Comparison of ENCODE assay signal across 26 cellular contexts in genomic region chr2:138185827-138186226, GRCh38.
"Had no signal": no experiment of that assay in that cellular context is flagged by ENCODE, and none has a peak within 500 bp of the region (broad histone marks: within the 10 kb centered on the region; RNA-seq: fewer than 3 reads in every experiment).

No MANE protein-coding gene starts in this region.

- FAIRE-seq: astrocyte, bronchial epithelial cell had no signal

- H3K36me3 ChIP-seq: brain microvascular endothelial cell, gastroesophageal sphincter had no signal

- DNase-seq: activated CD4-positive, alpha-beta memory T cell treated with anti-CD3 and anti-CD28 coated beads, Interleukin-2, amount 10 ng/mL, durations not matched to agents 7 days and 5 days; activated CD4-positive, alpha-beta T cell treated with anti-CD3 and anti-CD28 coated beads for 1 hour; activated CD4-positive, alpha-beta T cell treated with anti-CD3 and anti-CD28 coated beads for 4 hours; activated CD4-positive, alpha-beta T cell treated with anti-CD3 and anti-CD28 coated beads, Interleukin-2, amount 10 ng/mL, durations not matched to agents 7 days and 5 days; activated CD4-positive, alpha-beta T cell treated with anti-CD3 and anti-CD28 coated beads, Interleukin-2, amount 50 U/mL, for 4 hours; activated CD8-positive, alpha-beta memory T cell treated with anti-CD3 and anti-CD28 coated beads, Interleukin-2, amount 50 U/mL, for 48 hours; activated gamma-delta T cell; activated naive CD4-positive, alpha-beta T cell treated with anti-CD3 and anti-CD28 coated beads, Interleukin-2, amount 50 U/mL, for 16 hours; activated naive CD4-positive, alpha-beta T cell treated with Interleukin-2 at 50 U/mL for 16 hours; activated T-cell treated with anti-CD3 and anti-CD28 coated beads for 4 hours; activated T-cell treated with anti-CD3 and anti-CD28 coated beads, Interleukin-2, amount 50 U/mL, for 24 hours; activated T-cell treated with anti-CD3 and anti-CD28 coated beads, Interleukin-2, amount 50 U/mL, for 72 hours; amniotic stem cell; anterior cingulate cortex; brain microvascular endothelial cell; dorsolateral prefrontal cortex; effector memory CD4-positive, alpha-beta T cell; endodermal cell; foreskin melanocyte; head of caudate nucleus; T-helper 2 cell had no signal

- H3K9me3 ChIP-seq: gastroesophageal sphincter had no signal

- ATAC-seq: activated T-cell treated with anti-CD3 and anti-CD28 coated beads, Interleukin-2, amount 50 U/mL, for 72 hours; esophagus mucosa had no signal

- H3K27ac ChIP-seq: brain microvascular endothelial cell, coronary artery, gastroesophageal sphincter had no signal

- H3K4me3 ChIP-seq: coronary artery, gastroesophageal sphincter had no signal

- H3K27me3 ChIP-seq: brain microvascular endothelial cell, dorsolateral prefrontal cortex, gastroesophageal sphincter had no signal
